In the genomic region with DNA sequence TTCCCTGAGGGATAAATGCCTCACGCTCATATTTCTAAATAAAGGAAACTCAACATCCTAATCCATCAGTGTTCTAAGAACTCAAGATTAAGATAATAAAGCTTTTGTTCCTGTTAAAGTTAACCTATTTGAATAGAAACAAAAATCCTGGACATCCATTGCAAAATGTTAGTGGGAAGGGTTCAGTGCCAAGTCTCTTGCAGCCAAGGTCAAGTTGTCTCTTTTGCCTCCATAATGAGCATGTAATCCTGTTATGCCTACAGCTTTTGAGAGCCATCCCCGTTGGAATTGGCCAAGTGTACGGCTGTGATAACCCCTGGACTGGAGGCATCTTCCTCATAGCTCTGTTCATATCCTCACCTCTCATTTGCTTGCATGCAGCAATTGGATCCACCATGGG, we compare ENCODE assay signal across 24 cellular contexts. TPM values are rescaled to one million over a fixed set of nuclear protein-coding genes. Genes with fewer than 3 reads are reported as not detected.
DNase-seq lines count a peak whose midpoint lies in the region; ATAC-seq and TF ChIP-seq lines count a peak whose summit lies in the region.
"Had no signal": no experiment of that assay in that cellular context is flagged by ENCODE, and none has a peak within 500 bp of the region (broad histone marks: within the 10 kb centered on the region; RNA-seq: fewer than 3 reads in every experiment).

No MANE protein-coding gene starts in this region.

- CTCF ChIA-PET in mammary epithelial cell (lab: Charles Lee; ENCODE audit: low non-redundant PET) = no interaction called here
- CTCF ChIA-PET in MCF 10A (lab: Yijun Ruan, JAX) = interaction anchor here (0.8 kb wide), 1 partner anchor 53 kb away, joined by 4 read pairs; no protein-coding TSS in a partner anchor

- WGBS in mammary epithelial cell (ENCODE audit: low coverage, missing lambda C conversion rate) = 6% methylated on average over 3 of the region's 3 CpGs
- WGBS in esophagus squamous epithelium, 2 donors = 37 to 45% methylated on average over 3 of the region's 3 CpGs

- H3K27ac Mint-ChIP-seq in MCF 10A (ENCODE audit: low read depth, unreplicated experiment) = no peak overlapping the region
- peak overlapping the region; percentile 9 for H3K27ac Mint-ChIP-seq in stimulated activated memory B cell treated with anti-CD40 and anti-IgM and Interleukin-4, amounts not matched to agents 10 μg/mL and 1 μg/mL and 100 μg/mL, for 72 hours
- H3K27ac Mint-ChIP-seq: CD4-positive, alpha-beta T cell; HFFc6 had no signal

- TF ChIP-seq POLR2A in esophagus squamous epithelium (IDR thresholded peaks at IDR 0.05) = no peak

- H3K27me3 ChIP-seq in mammary epithelial cell (ENCODE audit: insufficient read depth, low read length) (no peaks in the 10 kb centered on the region), esophagus squamous epithelium (peaks cover 0 to 17% (median 0%) of the 10 kb centered on the region in 4 donors)
- H3K27me3 ChIP-seq: BE2C; BLaER1 treated with 17β-estradiol and CSF1 and Interleukin-3, amounts not matched to agents 10 nM and 100 nM had no signal

- H3K9me3 ChIP-seq in mammary epithelial cell (replicated peaks; ENCODE audit: insufficient read depth, low read length) (no peaks in the 10 kb centered on the region), KOPT-K1 (ENCODE audit: insufficient read depth, low read length, poor library complexity, severe bottlenecking) (no peaks in the 10 kb centered on the region), esophagus squamous epithelium (no peaks in the 10 kb centered on the region)
- H3K9me3 ChIP-seq: A549; BE2C; BLaER1 treated with 17β-estradiol and CSF1 and Interleukin-3, amounts not matched to agents 10 nM and 100 nM; HAP-1 had no signal

- no peak for ATAC-seq in stimulated activated memory B cell treated with anti-CD40 and anti-IgM and Interleukin-4, amounts not matched to agents 10 μg/mL and 1 μg/mL and 100 μg/mL, for 72 hours
- no peak for ATAC-seq in GM18868 (IDR thresholded peaks at IDR 0.05; ENCODE audit: unreplicated experiment)
- ATAC-seq: A549 had no signal

- dilution Hi-C loops in mammary epithelial cell (cut with HindIII; ENCODE audit: low sequenced_read_pairs) = no loop called here

- intact Hi-C loops in mammary epithelial cell (cut with micrococcal nuclease) = no loop called here
- intact Hi-C loops in MCF 10A (cut with micrococcal nuclease) = no loop called here
- intact Hi-C loops in esophagus squamous epithelium (cut with DNase I) = no loop called here

- H3K4me3 ChIP-seq in mammary epithelial cell (replicated peaks in 1 of 3; ENCODE audit: insufficient read depth in 1 of 3, low read depth in 2 of 3, low read length in 3 of 3) (no peak overlapping the region), esophagus squamous epithelium (no peak overlapping the region)
- H3K4me3 ChIP-seq: A549; BLaER1 treated with 17β-estradiol and CSF1 and Interleukin-3, amounts not matched to agents 10 nM and 100 nM; HAP-1 had no signal

- H3K4me1 ChIP-seq in mammary epithelial cell (ENCODE audit: insufficient read depth, low read length) (no peaks in the 10 kb centered on the region), esophagus squamous epithelium (no peaks in the 10 kb centered on the region)
- H3K4me1 ChIP-seq: A549, BE2C, HAP-1 had no signal

- no TSS peak for BruUV-seq in mammary epithelial cell (replicated peaks; lab: Mats Ljungman, UMichigan)
- BruUV-seq in MCF 10A (replicated peaks; lab: Mats Ljungman, UMichigan) = no TSS peak

- no peaks in the 10 kb centered on the region for H3K79me2 ChIP-seq in mammary epithelial cell (ENCODE audit: insufficient read depth, low read length)

- H3K9ac ChIP-seq in mammary epithelial cell (ENCODE audit: insufficient read depth, low read length) = no peak overlapping the region
- H3K9ac ChIP-seq: BLaER1 treated with 17β-estradiol and CSF1 and Interleukin-3, amounts not matched to agents 10 nM and 100 nM had no signal

- DNase-seq in mammary epithelial cell = no peak
- no peak for DNase-seq in MCF 10A (ENCODE audit: unreplicated experiment)
- no peak for DNase-seq in esophagus squamous epithelium (lab: John Stamatoyannopoulos, UW)
- no peak for DNase-seq in stimulated activated CD4-positive, alpha-beta T cell treated with anti-CD3 and anti-CD28 coated beads, Interleukin-12 subunit alpha, Interleukin-12 subunit beta, amount 100 ng/mL, for 4 hours
- DNase-seq: 8988T; ACHN; AML-193; BE2C; CD4-positive, alpha-beta T cell; CD8-positive, alpha-beta memory T cell; DMS 273 treated with DMSO at 0.1 percent for 48 hours; DMS79; GF-D8; GOT3; HFFc6 had no signal

- in situ Hi-C loops in mammary epithelial cell (cut with MboI; ENCODE audit: low sequenced_read_pairs in 2 of 2) = no loop called here

- peak overlapping the region; percentile 36 for H2AFZ ChIP-seq in mammary epithelial cell (ENCODE audit: low read depth, low read length)

- no peaks in the 10 kb centered on the region for H3K27me3 Mint-ChIP-seq in MCF 10A (ENCODE audit: insufficient read depth, unreplicated experiment)
- no peaks in the 10 kb centered on the region for H3K27me3 Mint-ChIP-seq in stimulated activated memory B cell treated with anti-CD40 and anti-IgM and Interleukin-4, amounts not matched to agents 10 μg/mL and 1 μg/mL and 100 μg/mL, for 72 hours

- no peaks in the 10 kb centered on the region for H3K36me3 Mint-ChIP-seq in MCF 10A (ENCODE audit: insufficient read depth, unreplicated experiment)
- H3K36me3 Mint-ChIP-seq in stimulated activated memory B cell treated with anti-CD40 and anti-IgM and Interleukin-4, amounts not matched to agents 10 μg/mL and 1 μg/mL and 100 μg/mL, for 72 hours = no peaks in the 10 kb centered on the region
- H3K36me3 Mint-ChIP-seq: CD14-positive monocyte; CD8-positive, alpha-beta memory T cell had no signal

- no peak overlapping the region for H3K4me3 Mint-ChIP-seq in MCF 10A (ENCODE audit: unreplicated experiment)
- no peak overlapping the region for H3K4me3 Mint-ChIP-seq in stimulated activated memory B cell treated with anti-CD40 and anti-IgM and Interleukin-4, amounts not matched to agents 10 μg/mL and 1 μg/mL and 100 μg/mL, for 72 hours
- H3K4me3 Mint-ChIP-seq: CD14-positive monocyte; CD4-positive, alpha-beta T cell; CD8-positive, alpha-beta memory T cell; HFFc6 had no signal

- H3K27ac ChIP-seq in mammary epithelial cell (ENCODE audit: insufficient read depth, low read depth, low read length) (no peak overlapping the region), KOPT-K1 (ENCODE audit: low read depth, low read length, poor library complexity, severe bottlenecking) (peak overlapping the region; percentile 2), esophagus squamous epithelium (no peak overlapping the region)
- H3K27ac ChIP-seq: A549; BLaER1 treated with 17β-estradiol and CSF1 and Interleukin-3, amounts not matched to agents 10 nM and 100 nM had no signal

- H3K9me3 Mint-ChIP-seq in MCF 10A (ENCODE audit: unreplicated experiment) = no peaks in the 10 kb centered on the region
- H3K9me3 Mint-ChIP-seq in stimulated activated memory B cell treated with anti-CD40 and anti-IgM and Interleukin-4, amounts not matched to agents 10 μg/mL and 1 μg/mL and 100 μg/mL, for 72 hours = no peaks in the 10 kb centered on the region
- H3K9me3 Mint-ChIP-seq: CD14-positive monocyte; CD4-positive, alpha-beta T cell; CD8-positive, alpha-beta memory T cell; HFFc6 had no signal

- peaks cover 6% of the 10 kb centered on the region for H3K4me1 Mint-ChIP-seq in MCF 10A (ENCODE audit: insufficient read depth, unreplicated experiment)
- peaks cover 45% of the 10 kb centered on the region for H3K4me1 Mint-ChIP-seq in stimulated activated memory B cell treated with anti-CD40 and anti-IgM and Interleukin-4, amounts not matched to agents 10 μg/mL and 1 μg/mL and 100 μg/mL, for 72 hours

- H4K20me1 ChIP-seq in mammary epithelial cell (ENCODE audit: insufficient read depth, low read length) = no peaks in the 10 kb centered on the region
- H4K20me1 ChIP-seq: BLaER1 treated with 17β-estradiol and CSF1 and Interleukin-3, amounts not matched to agents 10 nM and 100 nM had no signal

- H3K36me3 ChIP-seq in mammary epithelial cell (ENCODE audit: insufficient read depth, low read length) (no peaks in the 10 kb centered on the region), KOPT-K1 (ENCODE audit: insufficient read depth, low read length) (no peaks in the 10 kb centered on the region), esophagus squamous epithelium (no peaks in the 10 kb centered on the region)
- H3K36me3 ChIP-seq: BE2C; BLaER1 treated with 17β-estradiol and CSF1 and Interleukin-3, amounts not matched to agents 10 nM and 100 nM; HAP-1 had no signal

- POLR2A ChIA-PET in MCF 10A (lab: Yijun Ruan, JAX) = no interaction called here

- no peak for TF ChIP-seq CTCF in mammary epithelial cell (conservative IDR thresholded peaks at IDR 0.05 in 1 of 2, IDR thresholded peaks at IDR 0.05 in 1 of 2; ENCODE audit: extremely low read depth in 1 of 2, insufficient read depth in 1 of 2, low read depth in 1 of 2, low read length in 2 of 2)
- TF ChIP-seq CTCF in MCF 10A (IDR thresholded peaks at IDR 0.05; ENCODE audit: unreplicated experiment) = no peak
- TF ChIP-seq CTCF in esophagus squamous epithelium (IDR thresholded peaks at IDR 0.05) = no peak

- H3K4me2 ChIP-seq in mammary epithelial cell (ENCODE audit: insufficient read depth, low read depth, low read length) = no peak overlapping the region
- H3K4me2 ChIP-seq: A549; BLaER1 treated with 17β-estradiol and CSF1 and Interleukin-3, amounts not matched to agents 10 nM and 100 nM had no signal

RNA-seq across cellular contexts. Expression of gene SLC14A1, which starts 51.3 kb away (rescaled TPM):
- total RNA-seq in mammary epithelial cell = under 1 TPM in 1 of 2 donors, not detected in 1; under 0.01 TPM
- 0.05 TPM for polyA plus RNA-seq in mammary epithelial cell
- not detected for polyA minus RNA-seq in mammary epithelial cell
- not detected in 2 replicates for total RNA-seq in MCF 10A (2022)
- 1 to 10 TPM in 1 of 4 donors, under 1 TPM in 2, not detected in 1; 0.53 to 1.1 (median 0.53) TPM for total RNA-seq in esophagus squamous epithelium
- total RNA-seq: G401 had no signal
- polyA plus RNA-seq: CD14-positive monocyte had no signal

RNA-seq across cellular contexts. Expression of gene SLC14A2, which starts 57.4 kb away (rescaled TPM):
- total RNA-seq in mammary epithelial cell = not detected
- polyA plus RNA-seq in mammary epithelial cell = 0.02 TPM
- polyA minus RNA-seq in mammary epithelial cell = not detected
- not detected in 2 replicates for total RNA-seq in MCF 10A (2022)
- total RNA-seq in esophagus squamous epithelium = not detected
- total RNA-seq: CD4-positive, alpha-beta T cell; Daoy; G401; HFFc6 had no signal
- polyA plus RNA-seq: A549, CD14-positive monocyte had no signal
